In the genomic region with DNA sequence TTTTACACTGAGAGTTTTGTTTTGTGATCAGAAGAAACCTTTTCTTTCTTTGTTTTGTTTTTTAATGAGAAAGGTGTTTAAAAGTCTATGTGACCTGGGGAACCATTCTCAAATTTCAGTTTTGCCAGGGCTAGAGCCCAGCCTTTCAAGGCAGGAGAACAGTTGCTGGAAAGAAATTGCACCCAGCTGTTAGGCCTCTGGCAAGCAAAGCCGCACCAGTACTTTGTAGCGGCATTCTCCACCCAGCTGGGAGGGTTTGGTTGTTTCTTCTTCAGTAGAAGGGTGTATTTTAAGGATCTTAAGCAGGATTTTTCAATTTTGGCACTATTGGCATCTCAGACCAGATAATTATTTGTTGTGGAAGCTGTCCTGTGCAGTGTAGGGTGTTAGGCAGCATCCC, we compare ENCODE assay signal across 1 cellular context.
TF ChIP-seq lines count a peak whose summit lies in the region.

No MANE protein-coding gene starts in this region.

TF ChIP-seq in SK-N-SH, 30 proteins besides CTCF, POLR2A, EP300 and RAD21:
- TF ChIP-seq, protein P1, sequence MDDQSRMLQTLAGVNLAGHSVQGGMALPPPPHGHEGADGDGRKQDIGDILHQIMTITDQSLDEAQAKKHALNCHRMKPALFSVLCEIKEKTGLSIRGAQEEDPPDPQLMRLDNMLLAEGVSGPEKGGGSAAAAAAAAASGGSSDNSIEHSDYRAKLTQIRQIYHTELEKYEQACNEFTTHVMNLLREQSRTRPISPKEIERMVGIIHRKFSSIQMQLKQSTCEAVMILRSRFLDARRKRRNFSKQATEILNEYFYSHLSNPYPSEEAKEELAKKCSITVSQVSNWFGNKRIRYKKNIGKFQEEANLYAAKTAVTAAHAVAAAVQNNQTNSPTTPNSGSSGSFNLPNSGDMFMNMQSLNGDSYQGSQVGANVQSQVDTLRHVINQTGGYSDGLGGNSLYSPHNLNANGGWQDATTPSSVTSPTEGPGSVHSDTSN (IDR thresholded peaks at IDR 0.05), result no peak
- TF ChIP-seq, protein P2, sequence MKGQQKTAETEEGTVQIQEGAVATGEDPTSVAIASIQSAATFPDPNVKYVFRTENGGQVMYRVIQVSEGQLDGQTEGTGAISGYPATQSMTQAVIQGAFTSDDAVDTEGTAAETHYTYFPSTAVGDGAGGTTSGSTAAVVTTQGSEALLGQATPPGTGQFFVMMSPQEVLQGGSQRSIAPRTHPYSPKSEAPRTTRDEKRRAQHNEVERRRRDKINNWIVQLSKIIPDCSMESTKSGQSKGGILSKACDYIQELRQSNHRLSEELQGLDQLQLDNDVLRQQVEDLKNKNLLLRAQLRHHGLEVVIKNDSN (IDR thresholded peaks at IDR 0.05; ENCODE audit: borderline replicate concordance, low read depth), result no peak
